In genomic region chrX:13938053-13938765, GRCh38 we compare ENCODE assay signal across 9 cellular contexts.
A peak's percentile ranks its signal among the peaks of the same experiment; 100 is the strongest.
DNase-seq lines count a peak whose midpoint lies in the region; FAIRE-seq and TF ChIP-seq lines count a peak whose summit lies in the region.
"Had no signal": no experiment of that assay in that cellular context is flagged by ENCODE, and none has a peak within 500 bp of the region (broad histone marks: within the 10 kb centered on the region; RNA-seq: fewer than 3 reads in every experiment).

No MANE protein-coding gene starts in this region.

- no peaks in the 10 kb centered on the region for H3K9me3 Mint-ChIP-seq in neural crest cell

- H3K27ac ChIP-seq in VCaP: peak overlapping the region; percentile 18; the same call in 1 of the 2 replicates
- H3K27ac ChIP-seq: epithelial cell of prostate had no signal

- H3K4me3 Mint-ChIP-seq in neural crest cell: peak overlapping the region; percentile 93

- peaks cover 46% of the 10 kb centered on the region for H3K4me1 Mint-ChIP-seq in neural crest cell

- no peaks in the 10 kb centered on the region for H3K27me3 Mint-ChIP-seq in neural crest cell (ENCODE audit: low read depth)

- intact Hi-C loops in posterior vena cava (cut with DNase I): no loop called here

- H3K36me3 Mint-ChIP-seq in neural crest cell (ENCODE audit: low read depth): peaks cover 10% of the 10 kb centered on the region

- H3K27ac Mint-ChIP-seq in neural crest cell (ENCODE audit: unreplicated experiment): peak overlapping the region; percentile 97

- TF ChIP-seq CTCF in VCaP (conservative IDR thresholded peaks at IDR 0.05): no peak
- no peak for TF ChIP-seq CTCF in neural crest cell (conservative IDR thresholded peaks at IDR 0.05)
- no peak for TF ChIP-seq CTCF in D721Med (IDR thresholded peaks at IDR 0.05; ENCODE audit: insufficient read depth, missing control alignments)

- FAIRE-seq in D721Med (lab: Jason Lieb, UNC): no peak
- no peak for FAIRE-seq in HTR-8/SVneo (lab: Jason Lieb, UNC)

- peak; percentile 3 for DNase-seq in stimulated activated CD4-positive, alpha-beta T cell treated with anti-CD3 and anti-CD28 coated beads, Interleukin-4, amount 100 ng/mL, for 24 hours
- no peak for DNase-seq in stimulated activated CD4-positive, alpha-beta T cell treated with anti-CD3 and anti-CD28 coated beads, Interleukin-1b, Interleukin-23, amount 100 ng/mL, for 48 hours
- peak; percentile 27 for DNase-seq in fibroblast of gingiva (ENCODE audit: low read depth)
- DNase-seq in neural crest cell (ENCODE audit: low read depth, low spot score): peak; percentile 43
- DNase-seq in D721Med (ENCODE audit: insufficient read length, low spot score): no peak
- no peak for DNase-seq in posterior vena cava (ENCODE audit: low spot score)
- DNase-seq in HTR-8/SVneo (ENCODE audit: insufficient read length, low spot score): no peak

Comparison
In these comparisons a context has a peak if more than half of its experiments do, and no peak if none do; other contexts are left out.
1. DNase-seq: peak in stimulated activated CD4-positive, alpha-beta T cell treated with anti-CD3 and anti-CD28 coated beads, Interleukin-4, amount 100 ng/mL, for 24 hours (single experiment), fibroblast of gingiva (single experiment) and neural crest cell (single experiment); none in stimulated activated CD4-positive, alpha-beta T cell treated with anti-CD3 and anti-CD28 coated beads, Interleukin-1b, Interleukin-23, amount 100 ng/mL, for 48 hours (single experiment), D721Med (single experiment), posterior vena cava (single experiment) and HTR-8/SVneo (single experiment).